21 cellular contexts compared by ENCODE assay signal in the genomic region with DNA sequence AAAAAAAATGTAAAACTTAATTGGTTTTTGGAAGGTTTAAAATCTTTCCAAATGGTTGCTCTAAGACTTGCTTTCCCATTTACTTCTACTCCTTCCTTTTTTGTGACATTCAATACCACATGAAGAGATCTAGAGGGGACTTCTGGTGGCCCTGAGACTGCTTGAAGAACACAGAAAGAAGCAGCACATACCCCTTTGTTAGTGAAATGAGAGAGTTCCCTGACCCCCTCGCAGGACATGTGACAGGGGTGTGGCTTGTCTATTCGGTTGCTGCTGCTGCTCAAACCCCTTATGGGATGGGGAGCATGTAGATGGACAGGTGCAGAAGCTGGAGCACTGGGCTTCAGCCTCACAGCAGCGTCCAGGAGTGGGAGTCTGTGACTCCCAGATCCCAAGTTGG.
"Had no signal": no experiment of that assay in that cellular context is flagged by ENCODE, and none has a peak within 500 bp of the region (broad histone marks: within the 10 kb centered on the region; RNA-seq: fewer than 3 reads in every experiment).

No MANE protein-coding gene starts in this region.

- H3K4me1 Mint-ChIP-seq: endodermal cell had no signal

- H3K27ac ChIP-seq: esophagus squamous epithelium, gastrocnemius medialis, left ventricle myocardium inferior, neutrophil, ovary, psoas muscle, right atrium auricular region, transverse colon had no signal

- H3K27ac Mint-ChIP-seq: activated B cell treated with CpG ODN at 0.5 μM for 24 hours, endodermal cell had no signal

- H3K9me3 Mint-ChIP-seq: activated B cell treated with CpG ODN at 0.5 μM for 24 hours; activated naive CD4-positive, alpha-beta T cell treated with anti-CD3 and anti-CD28 coated beads, Interleukin-2, amount 50 U/mL, for 72 hours; natural killer cell treated with Interleukin-12 subunit alpha and Interleukin-12 subunit beta and Interleukin-15 and Interleukin-18, amount 100 ng/mL, for 72 hours had no signal

- H3K4me1 ChIP-seq: esophagus squamous epithelium, gastrocnemius medialis, left ventricle myocardium inferior, psoas muscle, right atrium auricular region, transverse colon had no signal

- FAIRE-seq: urothelium cell line had no signal

- ATAC-seq: gastrocnemius medialis, psoas muscle had no signal

- H3K4me3 Mint-ChIP-seq: activated B cell treated with CpG ODN at 0.5 μM for 24 hours; activated CD4-positive, alpha-beta T cell treated with anti-CD3 and anti-CD28 coated beads for 36 hours; endodermal cell; natural killer cell treated with Interleukin-12 subunit alpha and Interleukin-12 subunit beta and Interleukin-15 and Interleukin-18, amount 100 ng/mL, for 72 hours had no signal

- H3K36me3 ChIP-seq: esophagus squamous epithelium, gastrocnemius medialis, neutrophil, ovary, right atrium auricular region, transverse colon had no signal

- DNase-seq: activated B cell treated with CpG ODN at 0.5 μM for 24 hours; activated CD4-positive, alpha-beta T cell treated with anti-CD3 and anti-CD28 coated beads for 36 hours; activated CD4-positive, alpha-beta T cell treated with anti-CD3 and anti-CD28 coated beads, Interleukin-2, amount 50 U/mL, for 4 hours; cerebellar nuclear complex; cortex of kidney; endodermal cell; esophagus squamous epithelium; gastrocnemius medialis; hippocampal formation; left ventricle myocardium inferior; midbrain; ovary; psoas muscle; stimulated activated CD4-positive, alpha-beta T cell treated with anti-CD3 and anti-CD28 coated beads, Interleukin-4, amount 100 ng/mL, for 24 hours; T-helper 9 cell; transverse colon had no signal

- H3K27me3 ChIP-seq: esophagus squamous epithelium, gastrocnemius medialis, neutrophil, ovary, right atrium auricular region, transverse colon had no signal

- H3K27me3 Mint-ChIP-seq: activated B cell treated with CpG ODN at 0.5 μM for 24 hours; activated CD4-positive, alpha-beta T cell treated with anti-CD3 and anti-CD28 coated beads for 36 hours; natural killer cell treated with Interleukin-12 subunit alpha and Interleukin-12 subunit beta and Interleukin-15 and Interleukin-18, amount 100 ng/mL, for 72 hours had no signal

- H3K4me3 ChIP-seq: esophagus squamous epithelium, gastrocnemius medialis, left ventricle myocardium inferior, ovary, psoas muscle, right atrium auricular region, transverse colon had no signal

- H3K9me3 ChIP-seq: esophagus squamous epithelium, gastrocnemius medialis, neutrophil, ovary, psoas muscle, right atrium auricular region, transverse colon had no signal
